1 cellular context compared by ENCODE assay signal in genomic region chr20:354298-354977, GRCh38.
A peak's percentile ranks its signal among the peaks of the same experiment; 100 is the strongest.
TF ChIP-seq lines count a peak whose summit lies in the region.

No MANE protein-coding gene starts in this region.

TF ChIP-seq in neural cell, 6 proteins besides CTCF, POLR2A, EP300 and RAD21 (continued from another document):
- TF ChIP-seq EZH2 (IDR thresholded peaks at IDR 0.05; ENCODE audit: borderline replicate concordance, insufficient read depth, low read length, poor library complexity, severe bottlenecking) (no peak), POLR2AphosphoS5 (IDR thresholded peaks at IDR 0.05) (peak; percentile 12)
TF ChIP-seq in neural cell: peak in this region for 2.
